ENCODE assay signal across 1 cellular context in genomic region chr2:167335627-167336026, GRCh38.
TF ChIP-seq lines count a peak whose summit lies in the region.

No MANE protein-coding gene starts in this region.

TF ChIP-seq in GM23338, 12 proteins besides CTCF, POLR2A, EP300 and RAD21 (continued from another document):
- no peak for TF ChIP-seq REST (IDR thresholded peaks at IDR 0.05; ENCODE audit: unreplicated experiment)
- no peak for TF ChIP-seq ZNF114 (CRISPR knock-in tag; IDR thresholded peaks at IDR 0.05)
- no peak for TF ChIP-seq ZNF331 (CRISPR knock-in tag; IDR thresholded peaks at IDR 0.05; ENCODE audit: low read depth)
- no peak for TF ChIP-seq EZH2phosphoT487 (IDR thresholded peaks at IDR 0.05; ENCODE audit: unreplicated experiment)
- no peak for TF ChIP-seq ETS1 (IDR thresholded peaks at IDR 0.05)
